Comparison of ENCODE assay signal across 22 cellular contexts in the genomic region with DNA sequence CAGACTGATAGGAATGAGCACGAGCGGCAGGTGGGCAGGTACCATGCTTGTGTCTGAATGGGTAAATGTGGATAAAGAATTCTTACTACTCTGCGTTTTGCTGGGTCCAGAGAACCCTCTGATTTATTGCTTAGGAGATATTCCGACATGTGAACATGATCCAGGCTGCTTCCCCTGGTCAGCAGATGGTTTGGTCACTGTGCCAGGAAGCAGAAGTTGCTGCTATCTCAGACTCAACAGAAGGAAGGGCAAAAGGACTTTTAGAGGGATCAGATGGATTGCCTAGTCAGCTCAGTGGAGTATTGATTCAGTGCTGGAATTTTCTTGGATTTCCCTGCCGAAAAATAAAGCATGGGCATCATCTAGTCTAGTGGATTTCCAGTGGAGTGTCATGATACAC.
"Had no signal": no experiment of that assay in that cellular context is flagged by ENCODE, and none has a peak within 500 bp of the region (broad histone marks: within the 10 kb centered on the region; RNA-seq: fewer than 3 reads in every experiment).

No MANE protein-coding gene starts in this region.

- H3K27me3 ChIP-seq: right lobe of liver, testis, tibial nerve, upper lobe of right lung, vagina had no signal

- H3K36me3 Mint-ChIP-seq: memory B cell; mesothelial cell of epicardium; natural killer cell treated with Interleukin-12 subunit alpha and Interleukin-12 subunit beta and Interleukin-15 and Interleukin-18, amount 100 ng/mL, for 72 hours; stimulated activated memory B cell treated with anti-CD40 and anti-IgM and Interleukin-4, amounts not matched to agents 10 μg/mL and 1 μg/mL and 100 μg/mL, for 72 hours had no signal

- H3K4me3 ChIP-seq: gastroesophageal sphincter, left ventricle myocardium inferior, lower lobe of right lung, prostate gland, right lobe of liver, testis, tibial nerve, upper lobe of right lung, vagina had no signal

- H3K27me3 Mint-ChIP-seq: natural killer cell treated with Interleukin-12 subunit alpha and Interleukin-12 subunit beta and Interleukin-15 and Interleukin-18, amount 100 ng/mL, for 72 hours; stimulated activated memory B cell treated with anti-CD40 and anti-IgM and Interleukin-4, amounts not matched to agents 10 μg/mL and 1 μg/mL and 100 μg/mL, for 72 hours; stimulated activated naive CD8-positive, alpha-beta T cell treated with anti-CD3 and anti-CD28 coated beads, Interleukin-15, Interleukin-2, amounts not matched to agents 100 ng/mL and 50 ng/mL, for 24 hours had no signal

- H3K4me1 Mint-ChIP-seq: memory B cell; stimulated activated memory B cell treated with anti-CD40 and anti-IgM and Interleukin-4, amounts not matched to agents 10 μg/mL and 1 μg/mL and 100 μg/mL, for 72 hours had no signal

- H3K36me3 ChIP-seq: gastroesophageal sphincter, left ventricle myocardium inferior, lower lobe of right lung, prostate gland, right lobe of liver, tibial nerve, upper lobe of right lung, vagina had no signal

- H3K4me1 ChIP-seq: gastroesophageal sphincter, left ventricle myocardium inferior, prostate gland, right lobe of liver, testis, tibial nerve, vagina had no signal

- H3K27ac Mint-ChIP-seq: dendritic cell treated with granulocyte-macrophage colony-stimulating factor and Interleukin-4, amounts not matched to agents 40 ng/mL and 50 ng/mL, for 4 days; memory B cell; mesothelial cell of epicardium; natural killer cell treated with Interleukin-12 subunit alpha and Interleukin-12 subunit beta and Interleukin-15 and Interleukin-18, amount 100 ng/mL, for 72 hours; stimulated activated memory B cell treated with anti-CD40 and anti-IgM and Interleukin-4, amounts not matched to agents 10 μg/mL and 1 μg/mL and 100 μg/mL, for 72 hours; stimulated activated naive CD8-positive, alpha-beta T cell treated with anti-CD3 and anti-CD28 coated beads, Interleukin-15, Interleukin-2, amounts not matched to agents 100 ng/mL and 50 ng/mL, for 24 hours had no signal

- H3K27ac ChIP-seq: gastroesophageal sphincter, left ventricle myocardium inferior, lower lobe of right lung, parathyroid adenoma, prostate gland, right lobe of liver, testis, tibial nerve, upper lobe of right lung, vagina had no signal

- ATAC-seq: gastroesophageal sphincter; lower lobe of right lung; natural killer cell treated with Interleukin-12 subunit alpha and Interleukin-12 subunit beta and Interleukin-15 and Interleukin-18, amount 100 ng/mL, for 72 hours; right lobe of liver; stimulated activated memory B cell treated with anti-CD40 and anti-IgM and Interleukin-4, amounts not matched to agents 10 μg/mL and 1 μg/mL and 100 μg/mL, for 72 hours; upper lobe of right lung had no signal

- H3K4me3 Mint-ChIP-seq: dendritic cell treated with granulocyte-macrophage colony-stimulating factor and Interleukin-4, amounts not matched to agents 40 ng/mL and 50 ng/mL, for 4 days; memory B cell; mesothelial cell of epicardium; natural killer cell treated with Interleukin-12 subunit alpha and Interleukin-12 subunit beta and Interleukin-15 and Interleukin-18, amount 100 ng/mL, for 72 hours; stimulated activated memory B cell treated with anti-CD40 and anti-IgM and Interleukin-4, amounts not matched to agents 10 μg/mL and 1 μg/mL and 100 μg/mL, for 72 hours; stimulated activated naive CD8-positive, alpha-beta T cell treated with anti-CD3 and anti-CD28 coated beads, Interleukin-15, Interleukin-2, amounts not matched to agents 100 ng/mL and 50 ng/mL, for 24 hours had no signal

- H3K9me3 ChIP-seq: gastroesophageal sphincter, left ventricle myocardium inferior, lower lobe of right lung, prostate gland, right lobe of liver, testis, tibial nerve, upper lobe of right lung, vagina had no signal

- DNase-seq: erythroblast; glutamatergic neuron; islet precursor cell; left ventricle myocardium inferior; lower lobe of right lung; retina; right lobe of liver; stimulated activated CD4-positive, alpha-beta T cell treated with anti-CD3 and anti-CD28 coated beads, Interleukin-1b, Interleukin-23, amount 100 ng/mL, for 48 hours; stimulated activated CD4-positive, alpha-beta T cell treated with anti-CD3 and anti-CD28 coated beads, Interleukin-4, amount 100 ng/mL, for 24 hours; testis; upper lobe of right lung had no signal

- H3K9me3 Mint-ChIP-seq: dendritic cell treated with granulocyte-macrophage colony-stimulating factor and Interleukin-4, amounts not matched to agents 40 ng/mL and 50 ng/mL, for 4 days; memory B cell; mesothelial cell of epicardium; natural killer cell treated with Interleukin-12 subunit alpha and Interleukin-12 subunit beta and Interleukin-15 and Interleukin-18, amount 100 ng/mL, for 72 hours; stimulated activated memory B cell treated with anti-CD40 and anti-IgM and Interleukin-4, amounts not matched to agents 10 μg/mL and 1 μg/mL and 100 μg/mL, for 72 hours had no signal
